ENCODE assay signal across 7 cellular contexts in the genomic region with DNA sequence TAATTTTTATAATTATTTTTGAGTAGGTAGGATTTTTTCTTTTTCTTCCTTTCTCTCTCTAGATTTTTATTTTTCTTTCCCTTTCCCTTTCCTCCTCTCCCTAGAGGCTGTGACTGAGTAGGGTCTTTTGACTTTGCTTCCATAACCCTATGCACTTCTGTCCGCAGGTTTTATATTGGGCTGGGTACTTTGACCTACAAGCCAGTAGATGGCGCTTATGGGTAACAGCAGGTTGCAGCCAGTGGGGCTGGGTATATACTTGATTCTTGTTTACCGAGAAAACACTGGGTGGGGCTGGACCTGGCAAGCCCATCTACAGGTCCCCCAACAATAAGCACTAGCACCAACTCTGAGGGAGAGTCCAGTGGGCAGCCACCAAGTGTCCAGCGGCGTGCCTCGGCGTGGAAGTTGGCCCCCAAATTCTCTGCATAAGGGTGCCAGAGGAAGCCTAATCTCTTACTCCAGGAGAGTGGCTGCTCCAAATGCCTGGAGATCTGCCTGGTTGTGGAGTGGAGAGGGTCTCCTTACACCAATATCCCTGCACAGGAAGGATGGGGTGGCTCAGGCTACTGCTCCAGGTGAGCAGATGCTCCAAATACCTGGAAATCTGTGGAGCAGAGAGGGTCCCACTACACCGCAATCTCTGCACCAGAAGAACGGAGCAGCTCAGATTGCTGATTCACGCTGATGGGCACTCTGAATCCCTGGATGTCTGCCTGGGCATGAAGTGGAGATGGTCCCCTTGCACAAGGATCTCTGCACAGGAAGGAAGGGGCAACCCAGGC. TPM values are rescaled to one million over a fixed set of nuclear protein-coding genes. Genes with fewer than 3 reads are reported as not detected.
A peak's percentile ranks its signal among the peaks of the same experiment; 100 is the strongest.
DNase-seq lines count a peak whose midpoint lies in the region; ATAC-seq, FAIRE-seq and TF ChIP-seq lines count a peak whose summit lies in the region.
"Not testable (repeated sequence)": the region's sequence is repeated elsewhere in the genome, so short reads cannot be mapped to it uniquely, and the experiment has no call there.

No MANE protein-coding gene starts in this region.

- H3K27me3 Mint-ChIP-seq in activated naive CD4-positive, alpha-beta T cell treated with anti-CD3 and anti-CD28 coated beads, Interleukin-2, amount 10 ng/mL, durations not matched to agents 7 days and 5 days: not testable (repeated sequence)
- peaks cover 0 to 27% (median 2%) of the 10 kb centered on the region in 5 donors for H3K27me3 Mint-ChIP-seq in naive thymus-derived CD8-positive, alpha-beta T cell

- not testable (repeated sequence) for H3K9ac ChIP-seq in OCI-LY1 (ENCODE audit: low read length)

- TF ChIP-seq CTCF in OCI-LY1 (IDR thresholded peaks at IDR 0.05; ENCODE audit: low read length) (peak; percentile 42), fibroblast of the aortic adventitia (IDR thresholded peaks at IDR 0.05; ENCODE audit: insufficient read depth, low read length) (peak; percentile 48)

- FAIRE-seq in GM12891 (lab: Jason Lieb, UNC): peak; percentile 40

- not testable (repeated sequence) for H3K9me3 Mint-ChIP-seq in activated naive CD4-positive, alpha-beta T cell treated with anti-CD3 and anti-CD28 coated beads, Interleukin-2, amount 10 ng/mL, durations not matched to agents 7 days and 5 days; naive thymus-derived CD8-positive, alpha-beta T cell

- not testable (repeated sequence) for H3K4me1 ChIP-seq in OCI-LY1 (ENCODE audit: insufficient read depth, low read length, severe bottlenecking)

- H4K20me1 ChIP-seq in OCI-LY1 (ENCODE audit: insufficient read depth, low read length): not testable (repeated sequence)

- H3K9me3 ChIP-seq in OCI-LY1 (ENCODE audit: low read length): not testable (repeated sequence)

- not testable (repeated sequence) for H3K4me3 Mint-ChIP-seq in activated naive CD4-positive, alpha-beta T cell treated with anti-CD3 and anti-CD28 coated beads, Interleukin-2, amount 10 ng/mL, durations not matched to agents 7 days and 5 days; naive thymus-derived CD8-positive, alpha-beta T cell

- not testable (repeated sequence) for H3K36me3 Mint-ChIP-seq in activated naive CD4-positive, alpha-beta T cell treated with anti-CD3 and anti-CD28 coated beads, Interleukin-2, amount 10 ng/mL, durations not matched to agents 7 days and 5 days; naive thymus-derived CD8-positive, alpha-beta T cell

- not testable (repeated sequence) for H3K27ac Mint-ChIP-seq in activated naive CD4-positive, alpha-beta T cell treated with anti-CD3 and anti-CD28 coated beads, Interleukin-2, amount 10 ng/mL, durations not matched to agents 7 days and 5 days; naive thymus-derived CD8-positive, alpha-beta T cell

- H3F3A ChIP-seq in OCI-LY1 (ENCODE audit: insufficient read depth, low read length): not testable (repeated sequence)

- not testable (repeated sequence) for H2AFZ ChIP-seq in OCI-LY1 (ENCODE audit: low read length)

- POLR2A ChIA-PET in naive thymus-derived CD8-positive, alpha-beta T cell (lab: Charles Lee): not testable (repeated sequence)

- not testable (repeated sequence) for TF ChIP-seq POLR2A in GM12891 (IDR thresholded peaks at IDR 0.05; ENCODE audit: low read depth, low read length)

- H3K27ac ChIP-seq in OCI-LY1 (ENCODE audit: low read depth, low read length, poor library complexity, severe bottlenecking): not testable (repeated sequence)

- H3K9me2 ChIP-seq in OCI-LY1 (ENCODE audit: low read depth, low read length): not testable (repeated sequence)

- H3K4me3 ChIP-seq in OCI-LY1 (ENCODE audit: low read depth, low read length, poor library complexity, severe bottlenecking); fibroblast of the aortic adventitia (ENCODE audit: low read depth, low read length): not testable (repeated sequence)

- H3K4me1 Mint-ChIP-seq in activated naive CD4-positive, alpha-beta T cell treated with anti-CD3 and anti-CD28 coated beads, Interleukin-2, amount 10 ng/mL, durations not matched to agents 7 days and 5 days; naive thymus-derived CD8-positive, alpha-beta T cell: not testable (repeated sequence)

- CTCF ChIA-PET in activated naive CD4-positive, alpha-beta T cell treated with anti-CD3 and anti-CD28 coated beads, Interleukin-2, amount 10 ng/mL, durations not matched to agents 7 days and 5 days (lab: Charles Lee): not testable (repeated sequence)

- ATAC-seq in GM21619 (IDR thresholded peaks at IDR 0.05; ENCODE audit: unreplicated experiment) (peak; percentile 98), HG03354 (IDR thresholded peaks at IDR 0.05; ENCODE audit: poor library complexity, severe bottlenecking, unreplicated experiment) (peak; percentile 98)
- ATAC-seq in naive thymus-derived CD8-positive, alpha-beta T cell: peak; percentile 90 to 99

- not testable (repeated sequence) for DNase-seq in GM12891 (ENCODE audit: insufficient read length, low spot score)
- DNase-seq in activated naive CD4-positive, alpha-beta T cell treated with anti-CD3 and anti-CD28 coated beads, Interleukin-2, amount 10 ng/mL, durations not matched to agents 7 days and 5 days: peak; percentile 56
- peak; percentile 45 for DNase-seq in fibroblast of the aortic adventitia (ENCODE audit: low read depth)
- peak in 7 of 10 donors; percentile 35 to 69 (median 43) for DNase-seq in naive thymus-derived CD8-positive, alpha-beta T cell

- H3K4me2 ChIP-seq in OCI-LY1 (ENCODE audit: low read length): not testable (repeated sequence)

- H3K36me3 ChIP-seq in OCI-LY1 (ENCODE audit: insufficient read depth, low read length): not testable (repeated sequence)

- H3K79me2 ChIP-seq in OCI-LY1 (ENCODE audit: insufficient read depth, low read length): not testable (repeated sequence)

- H3K27me3 ChIP-seq in OCI-LY1 (ENCODE audit: insufficient read depth, low read length): not testable (repeated sequence)

RNA-seq across cellular contexts. Expression of gene CTAGE4, which starts 4.7 kb away (rescaled TPM):
- polyA plus RNA-seq in GM12891 (2012; ENCODE audit: low read depth, missing spikeins): 1.7 TPM
- 1.7 and 2.9 TPM in 2 replicates for total RNA-seq in fibroblast of the aortic adventitia (ENCODE audit: low replicate concordance)
- 1 to 10 TPM; 1.8 to 1.9 TPM for total RNA-seq in naive thymus-derived CD8-positive, alpha-beta T cell
- under 1 TPM in 1 of 3 donors, not detected in 2; 0.44 TPM for polyA plus RNA-seq in naive thymus-derived CD8-positive, alpha-beta T cell

RNA-seq across cellular contexts. Expression of gene ARHGEF35, which starts 17.1 kb away (rescaled TPM):
- 4.6 TPM for polyA plus RNA-seq in GM12891 (2012; ENCODE audit: low read depth, missing spikeins)
- total RNA-seq in fibroblast of the aortic adventitia (ENCODE audit: low replicate concordance): 1.1 and 2.7 TPM in 2 replicates
- total RNA-seq in naive thymus-derived CD8-positive, alpha-beta T cell: 1 to 10 TPM; 4.2 to 5.0 TPM
- polyA plus RNA-seq in naive thymus-derived CD8-positive, alpha-beta T cell: 1 to 10 TPM in 2 of 3 donors, under 1 TPM in 1; 0.87 to 2.4 (median 2.4) TPM

RNA-seq across cellular contexts. Expression of gene OR2A14, which starts 55.6 kb away (rescaled TPM):
- polyA plus RNA-seq in GM12891 (2012; ENCODE audit: low read depth, missing spikeins): not detected
- total RNA-seq in fibroblast of the aortic adventitia (ENCODE audit: low replicate concordance): not detected in 2 replicates
- total RNA-seq in naive thymus-derived CD8-positive, alpha-beta T cell: not detected
- polyA plus RNA-seq in naive thymus-derived CD8-positive, alpha-beta T cell: not detected
